Comparison of ENCODE assay signal across 30 cellular contexts in genomic region chr7:112855227-112855626, GRCh38.
"Had no signal": no experiment of that assay in that cellular context is flagged by ENCODE, and none has a peak within 500 bp of the region (broad histone marks: within the 10 kb centered on the region; RNA-seq: fewer than 3 reads in every experiment).

No MANE protein-coding gene starts in this region.

- H3K4me1 Mint-ChIP-seq: activated CD4-positive, alpha-beta memory T cell treated with anti-CD3 and anti-CD28 coated beads, Interleukin-2, amount 10 ng/mL, durations not matched to agents 7 days and 5 days; activated naive CD8-positive, alpha-beta T cell treated with anti-CD3 and anti-CD28 coated beads, Interleukin-2, amount 10 ng/mL, durations not matched to agents 7 days and 5 days had no signal

- H3K9me3 ChIP-seq: SJCRH30 had no signal

- H3K27me3 Mint-ChIP-seq: activated CD4-positive, alpha-beta memory T cell treated with anti-CD3 and anti-CD28 coated beads, Interleukin-2, amount 10 ng/mL, durations not matched to agents 7 days and 5 days; activated naive CD4-positive, alpha-beta T cell treated with anti-CD3 and anti-CD28 coated beads, Interleukin-2, amount 50 U/mL, for 24 hours; activated naive CD8-positive, alpha-beta T cell treated with anti-CD3 and anti-CD28 coated beads, Interleukin-2, amount 10 ng/mL, durations not matched to agents 7 days and 5 days; IgD-negative memory B cell had no signal

- ATAC-seq: activated T-cell treated with anti-CD3 and anti-CD28 coated beads, Interleukin-2, amount 50 U/mL, for 72 hours had no signal

- H3K9me3 Mint-ChIP-seq: activated naive CD4-positive, alpha-beta T cell treated with anti-CD3 and anti-CD28 coated beads, Interleukin-2, amount 50 U/mL, for 24 hours; activated T-cell treated with anti-CD3 and anti-CD28 coated beads, Interleukin-2, amount 50 U/mL, for 72 hours; activated T-helper 2 cell treated with anti-CD3 and anti-CD28 coated beads, Interferon-gamma antibody, Interleukin-2, Interleukin-4, amounts not matched to agents 10 μg/mL and 5 μg/mL and 100 μg/mL, durations not matched to agents 14 hours and 24 hours and 36 hours; IgD-negative memory B cell had no signal

- H3K4me1 ChIP-seq: ascending aorta, SJCRH30 had no signal

- H3K27ac ChIP-seq: ascending aorta, SJCRH30, SK-N-MC, WERI-Rb-1 had no signal

- H3K4me3 ChIP-seq: ascending aorta, SJCRH30, SK-N-MC had no signal

- H3K4me3 Mint-ChIP-seq: activated CD4-positive, alpha-beta memory T cell treated with anti-CD3 and anti-CD28 coated beads, Interleukin-2, amount 10 ng/mL, durations not matched to agents 7 days and 5 days; activated naive CD4-positive, alpha-beta T cell treated with anti-CD3 and anti-CD28 coated beads, Interleukin-2, amount 50 U/mL, for 24 hours; activated naive CD8-positive, alpha-beta T cell treated with anti-CD3 and anti-CD28 coated beads, Interleukin-2, amount 10 ng/mL, durations not matched to agents 7 days and 5 days; activated T-cell treated with anti-CD3 and anti-CD28 coated beads, Interleukin-2, amount 50 U/mL, for 72 hours had no signal

- DNase-seq: activated CD4-positive, alpha-beta memory T cell treated with anti-CD3 and anti-CD28 coated beads, Interleukin-2, amount 10 ng/mL, durations not matched to agents 7 days and 5 days; activated CD4-positive, alpha-beta T cell treated with anti-CD3 and anti-CD28 coated beads for 1 hour; activated CD4-positive, alpha-beta T cell treated with anti-CD3 and anti-CD28 coated beads for 48 hours; activated CD4-positive, CD25-positive, alpha-beta regulatory T cell; activated gamma-delta T cell; activated naive CD4-positive, alpha-beta T cell treated with Interleukin-2 at 50 U/mL for 16 hours; activated naive CD8-positive, alpha-beta T cell treated with anti-CD3 and anti-CD28 coated beads, Interleukin-2, amount 10 ng/mL, durations not matched to agents 7 days and 5 days; activated T-cell treated with anti-CD3 and anti-CD28 coated beads, Interleukin-2, amount 50 U/mL, for 1 hour; activated T-cell treated with anti-CD3 and anti-CD28 coated beads, Interleukin-2, amount 50 U/mL, for 72 hours; amygdala; caudate nucleus; cerebellar nuclear complex; KG1; NCI-H1105; NCI-H1417 treated with DMSO at 0.1 percent for 48 hours; NCI-H187 treated with DMSO at 0.1 percent for 48 hours; NCI-H2081 treated with DMSO at 0.1 percent for 48 hours; NCI-H345; NCI-H526 treated with DMSO at 0.1 percent for 48 hours; NCI-H774; NK-92 treated with Interleukin-12 subunit alpha and Interleukin-12 subunit beta, amount 100 ng/mL, for 24 hours; SHP77; SJCRH30; T1000; WERI-Rb-1 had no signal

- H3K36me3 ChIP-seq: ascending aorta, WERI-Rb-1 had no signal

- H3K27ac Mint-ChIP-seq: activated CD4-positive, alpha-beta memory T cell treated with anti-CD3 and anti-CD28 coated beads, Interleukin-2, amount 10 ng/mL, durations not matched to agents 7 days and 5 days; activated naive CD4-positive, alpha-beta T cell treated with anti-CD3 and anti-CD28 coated beads, Interleukin-2, amount 50 U/mL, for 24 hours; activated naive CD8-positive, alpha-beta T cell treated with anti-CD3 and anti-CD28 coated beads, Interleukin-2, amount 10 ng/mL, durations not matched to agents 7 days and 5 days; activated T-cell treated with anti-CD3 and anti-CD28 coated beads, Interleukin-2, amount 50 U/mL, for 72 hours; activated T-helper 2 cell treated with anti-CD3 and anti-CD28 coated beads, Interferon-gamma antibody, Interleukin-2, Interleukin-4, amounts not matched to agents 10 μg/mL and 5 μg/mL and 100 μg/mL, durations not matched to agents 14 hours and 24 hours and 36 hours; IgD-negative memory B cell had no signal

- H3K27me3 ChIP-seq: ascending aorta, SJCRH30 had no signal
